In genomic region chr19:17517898-17518297, GRCh38 we compare ENCODE assay signal across 35 cellular contexts. TPM values are rescaled to one million over a fixed set of nuclear protein-coding genes. Genes with fewer than 3 reads are reported as not detected.
"Had no signal": no experiment of that assay in that cellular context is flagged by ENCODE, and none has a peak within 500 bp of the region (broad histone marks: within the 10 kb centered on the region; RNA-seq: fewer than 3 reads in every experiment).

No MANE protein-coding gene starts in this region.

- H3K27ac ChIP-seq: esophagus muscularis mucosa, gastroesophageal sphincter, hepatocyte, neutrophil, prostate gland, sigmoid colon, thoracic aorta, uterus, WERI-Rb-1 had no signal

- H3K9me3 ChIP-seq: neutrophil, prostate gland had no signal

- ATAC-seq: gastroesophageal sphincter; stimulated activated effector memory CD8-positive, alpha-beta T cell treated with anti-CD3 and anti-CD28 coated beads, Interleukin-12 subunit alpha, Interleukin-12 subunit beta, amount 100 ng/mL, for 72 hours had no signal

- H3K4me1 ChIP-seq: prostate gland, uterus had no signal

- H3K4me2 ChIP-seq: hepatocyte had no signal

- H3K27me3 ChIP-seq: esophagus muscularis mucosa, gastroesophageal sphincter, hepatocyte, neutrophil, sigmoid colon, uterus had no signal

- DNase-seq: activated CD4-positive, alpha-beta memory T cell treated with anti-CD3 and anti-CD28 coated beads for 36 hours; activated CD4-positive, alpha-beta T cell treated with anti-CD3 and anti-CD28 coated beads, Interleukin-2, amount 10 ng/mL, durations not matched to agents 24 days and 14 days; activated CD4-positive, CD25-positive, alpha-beta regulatory T cell treated with anti-CD3 and anti-CD28 coated beads, Interleukin-2, amount 50 U/mL, for 72 hours; activated CD8-positive, alpha-beta memory T cell treated with anti-CD3 and anti-CD28 coated beads, Interleukin-2, amount 50 U/mL, for 4 hours; activated effector memory CD4-positive, alpha-beta T cell treated with anti-CD3 and anti-CD28 coated beads, Interleukin-2, amount 50 U/mL, for 16 hours; activated naive CD4-positive, alpha-beta T cell treated with anti-CD3 and anti-CD28 coated beads, Interleukin-2, amount 10 ng/mL, durations not matched to agents 7 days and 5 days; activated naive CD8-positive, alpha-beta T cell treated with anti-CD3 and anti-CD28 coated beads, Interleukin-2, amount 10 ng/mL, durations not matched to agents 7 days and 5 days; activated T-cell treated with anti-CD3 and anti-CD28 coated beads, Interleukin-2, amount 50 U/mL, for 1 hour; amygdala; central memory CD4-positive, alpha-beta T cell; effector CD8-positive, alpha-beta T cell; naive B cell; nephron progenitor cell; retina; sigmoid colon; small intestine; stimulated activated CD4-positive, alpha-beta T cell treated with anti-CD3 and anti-CD28 coated beads, Interleukin-4, amount 100 ng/mL, for 24 hours; uterus; WERI-Rb-1 had no signal

- H2AFZ ChIP-seq: hepatocyte had no signal

- H3K36me3 ChIP-seq: uterus had no signal

- FAIRE-seq: endothelial cell of umbilical vein, small intestine, TTC549 had no signal

- H3K4me3 ChIP-seq: esophagus muscularis mucosa, gastroesophageal sphincter, hepatocyte, prostate gland, sigmoid colon, thoracic aorta, uterus had no signal

RNA-seq across cellular contexts. Expression of gene NXNL1, which starts 57.2 kb away (rescaled TPM):
- total RNA-seq: activated CD4-positive, alpha-beta memory T cell treated with anti-CD3 and anti-CD28 coated beads for 36 hours; activated CD4-positive, alpha-beta T cell treated with anti-CD3 and anti-CD28 coated beads, Interleukin-2, amount 10 ng/mL, durations not matched to agents 24 days and 14 days; activated CD8-positive, alpha-beta memory T cell treated with anti-CD3 and anti-CD28 coated beads for 36 hours; activated naive CD8-positive, alpha-beta T cell treated with anti-CD3 and anti-CD28 coated beads, Interleukin-2, amount 10 ng/mL, durations not matched to agents 7 days and 5 days; activated T-helper 1 cell treated with anti-CD3 and anti-CD28 coated beads, Interleukin-12 subunit alpha, Interleukin-12 subunit beta, Interleukin-2, Interleukin-4 antibody, amounts not matched to agents 30 ng/mL and 10 ng/mL and 1 ng/mL, durations not matched to agents 14 hours and 24 hours and 36 hours; endothelial cell of umbilical vein; esophagus muscularis mucosa; gastroesophageal sphincter; hepatocyte; kidney epithelial cell; lower leg skin; mesothelial cell of epicardium; osteocyte; prostate gland; sigmoid colon; T-helper 1 cell treated with Interleukin-12 subunit alpha and Interleukin-12 subunit beta and Interleukin-4 antibody, amounts not matched to agents 30 ng/mL and 1 ng/mL, for 36 hours; thoracic aorta; uterus had no signal
- polyA plus RNA-seq: endothelial cell of umbilical vein, hepatocyte, sigmoid colon, small intestine had no signal
